ENCODE assay signal across 8 cellular contexts in genomic region chrX:130393451-130394074, GRCh38. TPM values are rescaled to one million over a fixed set of nuclear protein-coding genes. Genes with fewer than 3 reads are reported as not detected.
DNase-seq lines count a peak whose midpoint lies in the region; ATAC-seq and TF ChIP-seq lines count a peak whose summit lies in the region.

No MANE protein-coding gene starts in this region.

- no peak for ATAC-seq in stimulated activated naive CD8-positive, alpha-beta T cell treated with anti-CD3 and anti-CD28 coated beads, Interleukin-15, Interleukin-2, amounts not matched to agents 100 U/mL and 50 U/mL, for 24 hours

- H3K27ac ChIP-seq in cardiac muscle cell (no peak overlapping the region), iPS DF 6.9 (ENCODE audit: low read length) (no peak overlapping the region), tibial artery (no peak overlapping the region)

- H3K36me3 ChIP-seq in cardiac muscle cell (no peaks in the 10 kb centered on the region), iPS DF 6.9 (ENCODE audit: control insufficient read depth, insufficient read depth, low read length) (no peaks in the 10 kb centered on the region), tibial artery (no peaks in the 10 kb centered on the region)

- H3K4me3 ChIP-seq in cardiac muscle cell (no peak overlapping the region), astrocyte of the cerebellum (ENCODE audit: low read depth, low read length) (no peak overlapping the region), iPS DF 6.9 (ENCODE audit: low read length) (no peak overlapping the region), tibial artery (no peak overlapping the region)

- TF ChIP-seq CTCF in cardiac muscle cell (IDR thresholded peaks at IDR 0.05; ENCODE audit: low read depth, low read length) (peak; percentile 71), astrocyte of the cerebellum (IDR thresholded peaks at IDR 0.05; ENCODE audit: low read depth, low read length, missing control alignments) (peak; percentile 76), tibial artery (IDR thresholded peaks at IDR 0.05) (peak; percentile 41 to 53)

- intact Hi-C loops in cardiac septum (cut with DNase I): loop anchor here (5.0 kb wide), 1 partner anchor 524 kb away; no protein-coding TSS in a partner anchor
- intact Hi-C loops in tibial artery (cut with DNase I; ENCODE audit: low total_unique reads): no loop called here

- H3K9me3 ChIP-seq in cardiac muscle cell (ENCODE audit: low read depth) (no peaks in the 10 kb centered on the region), iPS DF 6.9 (ENCODE audit: control insufficient read depth, insufficient read depth, low read length) (no peaks in the 10 kb centered on the region), tibial artery (no peaks in the 10 kb centered on the region)

- WGBS in iPS DF 6.9 (ENCODE audit: insufficient coverage, insufficient read length): no CpG with 5 or more reads among the region's 5 CpGs

- H3K27me3 ChIP-seq in cardiac muscle cell (peaks cover 12% of the 10 kb centered on the region), iPS DF 6.9 (ENCODE audit: control insufficient read depth, insufficient read depth, low read length) (no peaks in the 10 kb centered on the region), tibial artery (no peaks in the 10 kb centered on the region)

- in situ Hi-C loops in astrocyte of the cerebellum (cut with HindIII; ENCODE audit: low sequenced_read_pairs): no loop called here

- H3K4me1 ChIP-seq in cardiac muscle cell (ENCODE audit: low read depth) (no peaks in the 10 kb centered on the region), iPS DF 6.9 (ENCODE audit: control insufficient read depth, insufficient read depth, low read length) (no peaks in the 10 kb centered on the region), tibial artery (no peaks in the 10 kb centered on the region)

- DNase-seq in cardiac muscle cell (ENCODE audit: low read depth in 1 of 2, low spot score in 1 of 2): peak; percentile 58 to 63
- DNase-seq in cardiac septum (ENCODE audit: low spot score): no peak
- DNase-seq in NCI-H2107 treated with DMSO at 0.1 percent for 48 hours (lab: John Stamatoyannopoulos, UW; ENCODE audit: unreplicated experiment): peak; percentile 59
- peak; percentile 22 for DNase-seq in astrocyte of the cerebellum (ENCODE audit: low read depth)
- DNase-seq in iPS DF 6.9 (ENCODE audit: low read depth, low spot score): peak; percentile 16
- peak in 1 of 2 donors; percentile 21 for DNase-seq in tibial artery
- DNase-seq in NOMO-1 treated with dmso at 0.1 percent for 144 hours (lab: John Stamatoyannopoulos, UW; ENCODE audit: unreplicated experiment): no peak
- DNase-seq in stimulated activated naive CD8-positive, alpha-beta T cell treated with anti-CD3 and anti-CD28 coated beads, Interleukin-15, Interleukin-2, amounts not matched to agents 100 U/mL and 50 U/mL, for 24 hours: no peak

RNA-seq across cellular contexts. Expression of gene GPR119, which starts 8.1 kb away (rescaled TPM):
- total RNA-seq in cardiac muscle cell: not detected in 2 replicates
- not detected in 2 replicates for polyA plus RNA-seq in cardiac muscle cell
- total RNA-seq in cardiac septum: not detected

RNA-seq across cellular contexts. Expression of gene RBMX2, which starts 8.2 kb away (rescaled TPM):
- total RNA-seq in cardiac muscle cell: 15.9 and 32.3 TPM in 2 replicates
- 22.5 and 30.9 TPM in 2 replicates for polyA plus RNA-seq in cardiac muscle cell
- 13.3 TPM for total RNA-seq in cardiac septum

RNA-seq across cellular contexts. Expression of gene SLC25A14, which starts 53.8 kb away (rescaled TPM):
- total RNA-seq in cardiac muscle cell: 9.5 and 11.9 TPM in 2 replicates
- 18.3 and 34.8 TPM in 2 replicates for polyA plus RNA-seq in cardiac muscle cell
- total RNA-seq in cardiac septum: 6.0 TPM

Comparison
In these comparisons a context has a peak if more than half of its experiments do, and no peak if none do; other contexts are left out.
1. DNase-seq: peak in cardiac muscle cell (2 of 2), NCI-H2107 treated with DMSO at 0.1 percent for 48 hours (single experiment), astrocyte of the cerebellum (single experiment) and iPS DF 6.9 (single experiment); none in cardiac septum (single experiment), NOMO-1 treated with dmso at 0.1 percent for 144 hours (single experiment) and stimulated activated naive CD8-positive, alpha-beta T cell treated with anti-CD3 and anti-CD28 coated beads, Interleukin-15, Interleukin-2, amounts not matched to agents 100 U/mL and 50 U/mL, for 24 hours (single experiment).
2. Peak in every context shown above with its lines, with median percentiles within 50 percentile points of each other: CTCF ChIP-seq.